ENCODE assay signal across 16 cellular contexts in genomic region chr6:80335061-80335660, GRCh38.
DNase-seq lines count a peak whose midpoint lies in the region; TF ChIP-seq lines count a peak whose summit lies in the region.
"Had no signal": no experiment of that assay in that cellular context is flagged by ENCODE, and none has a peak within 500 bp of the region (broad histone marks: within the 10 kb centered on the region; RNA-seq: fewer than 3 reads in every experiment).

No MANE protein-coding gene starts in this region.

- H3K23ac ChIP-seq in H9 (ENCODE audit: insufficient read length, low read depth, low read length) (no peak overlapping the region), mesenchymal stem cell (ENCODE audit: low read length in 2 of 2) (no peak overlapping the region)

- H4K91ac ChIP-seq in H9 (ENCODE audit: insufficient read length, low read depth, low read length), result no peak overlapping the region
- no peak overlapping the region for H4K91ac ChIP-seq in mesenchymal stem cell (ENCODE audit: low read length)

- H3K4me3 ChIP-seq in A673 (ENCODE audit: low read depth, low read length, poor library complexity, severe bottlenecking) (peak overlapping the region; percentile 42), cardiac fibroblast (replicated peaks in 1 of 2; ENCODE audit: low read depth in 2 of 2, low read length in 2 of 2) (peak overlapping the region; percentile 11 to 21), mesenchymal stem cell (ENCODE audit: insufficient read depth in 1 of 2, low read depth in 1 of 2, low read length in 2 of 2) (peak overlapping the region in 1 of 2 experiments; percentile 49)
- H3K4me3 ChIP-seq: BLaER1, lung, ovary had no signal

- H3T11ph ChIP-seq in H9 (ENCODE audit: low read length), result no peak overlapping the region

- no peak overlapping the region for H2BK15ac ChIP-seq in H9 (ENCODE audit: low read depth, low read length)
- H2BK15ac ChIP-seq in mesenchymal stem cell (ENCODE audit: low read depth, poor library complexity, severe bottlenecking), result no peak overlapping the region

- H2BK12ac ChIP-seq in H9 (ENCODE audit: insufficient read length, low read depth, low read length), result no peak overlapping the region
- H2BK12ac ChIP-seq in mesenchymal stem cell (ENCODE audit: low read length in 2 of 2), result no peak overlapping the region

- TF ChIP-seq CTCF in A673 (conservative IDR thresholded peaks at IDR 0.05; ENCODE audit: low read depth, low read length) (no peak), H9 (conservative IDR thresholded peaks at IDR 0.05) (no peak), cardiac fibroblast (IDR thresholded peaks at IDR 0.05; ENCODE audit: low read depth, low read length) (no peak)

- H3K79me2 ChIP-seq in H9 (ENCODE audit: insufficient read depth, low read length), result no peaks in the 10 kb centered on the region

- no peaks in the 10 kb centered on the region for H3K23me2 ChIP-seq in H9 (ENCODE audit: insufficient read length, low read depth, low read length, poor library complexity, severe bottlenecking)

- peak overlapping the region; percentile 61 for H3K27ac ChIP-seq in A673 (ENCODE audit: low read depth, low read length, poor library complexity, severe bottlenecking)
- no peak overlapping the region for H3K27ac ChIP-seq in H9 (ENCODE audit: insufficient read length, low read depth, low read length)
- no peak overlapping the region for H3K27ac ChIP-seq in mesenchymal stem cell (ENCODE audit: low read length, poor library complexity, severe bottlenecking)
- H3K27ac ChIP-seq: BLaER1, ovary had no signal

- no peaks in the 10 kb centered on the region for H4K20me1 ChIP-seq in H9 (ENCODE audit: control insufficient read depth, insufficient read depth, insufficient read length)
- H4K20me1 ChIP-seq: BLaER1 had no signal

- H3K36me3 Mint-ChIP-seq in H9 (ENCODE audit: insufficient read depth in 1 of 3, low read depth in 3 of 3), result no peaks in the 10 kb centered on the region

- DNase-seq in A673 (ENCODE audit: low spot score) (peak; percentile 62), H9 (no peak), cardiac fibroblast (ENCODE audit: low read depth in 2 of 2) (peak; percentile 29 to 30), mesenchymal stem cell (peak; percentile 45), NCI-H345 treated with DMSO at 0.1 percent for 48 hours (lab: John Stamatoyannopoulos, UW; ENCODE audit: unreplicated experiment) (no peak), HuH-7 (ENCODE audit: low spot score) (no peak), SW480 (ENCODE audit: low spot score) (no peak)
- no peak for DNase-seq in central memory CD4-positive, alpha-beta T cell
- DNase-seq: activated B cell treated with CpG ODN at 0.5 μM for 24 hours; EL; hypothalamus; NCI-H1092; ovary; stimulated activated CD8-positive, alpha-beta memory T cell treated with anti-CD3 and anti-CD28 coated beads, Interleukin-4, amount 100 ng/mL, for 48 hours had no signal

- H3K18ac ChIP-seq in H9 (ENCODE audit: insufficient read length, low read depth, low read length), result no peak overlapping the region
- H3K18ac ChIP-seq in mesenchymal stem cell (ENCODE audit: low read depth in 1 of 2, low read length in 2 of 2), result no peak overlapping the region

- H3K14ac ChIP-seq in H9 (ENCODE audit: insufficient read depth, low read length), result no peak overlapping the region
- no peak overlapping the region for H3K14ac ChIP-seq in mesenchymal stem cell (ENCODE audit: low read length in 2 of 2)

- H4K8ac ChIP-seq in H9 (replicated peaks; ENCODE audit: insufficient read length, low read depth, low read length) (no peak overlapping the region), mesenchymal stem cell (ENCODE audit: low read length) (no peak overlapping the region)

- no peaks in the 10 kb centered on the region for H3K9me3 Mint-ChIP-seq in H9
- H3K9me3 Mint-ChIP-seq: activated B cell treated with CpG ODN at 0.5 μM for 24 hours had no signal

- no CpG with 5 or more reads among the region's 6 CpGs for WGBS in H9 (ENCODE audit: extremely low coverage, insufficient read length, low lambda C conversion rate)
- WGBS in mesenchymal stem cell, result 50% methylated on average over 2 of the region's 6 CpGs

- H3K9ac ChIP-seq in H9 (ENCODE audit: extremely low read depth, insufficient read length, low read length), result no peak overlapping the region
- H3K9ac ChIP-seq in mesenchymal stem cell (ENCODE audit: low read length), result peak overlapping the region; percentile 58
- H3K9ac ChIP-seq: BLaER1 had no signal

- H3K4me2 ChIP-seq in H9 (ENCODE audit: insufficient read depth, insufficient read length, low read length), result peak overlapping the region; percentile 22
- H3K4me2 ChIP-seq in mesenchymal stem cell (ENCODE audit: low read length, poor library complexity, severe bottlenecking), result no peak overlapping the region
- H3K4me2 ChIP-seq: BLaER1 had no signal

- TSS peak; percentile 69 for BruUV-seq in A673 (replicated peaks; lab: Mats Ljungman, UMichigan)

- H3K4me3 Mint-ChIP-seq in H9, result peak overlapping the region in 1 of 2 experiments; percentile 24; a peak in 3 of 5 replicates
- H3K4me3 Mint-ChIP-seq: activated B cell treated with CpG ODN at 0.5 μM for 24 hours had no signal

- H2AK5ac ChIP-seq in H9 (ENCODE audit: insufficient read length, low read length) (no peak overlapping the region), mesenchymal stem cell (ENCODE audit: low read length, severe bottlenecking) (no peak overlapping the region)

- POLR2A ChIA-PET in A673 (lab: Charles Lee; ENCODE audit: low non-redundant PET), result no interaction called here

- H3K4me1 ChIP-seq in A673 (ENCODE audit: insufficient read depth, low read length, poor library complexity, severe bottlenecking) (peaks cover 26% of the 10 kb centered on the region), H9 (ENCODE audit: insufficient read depth, low read length) (peaks cover 8% of the 10 kb centered on the region), mesenchymal stem cell (ENCODE audit: control insufficient read depth, insufficient read depth, low read depth, low read length) (no peaks in the 10 kb centered on the region)
- H3K4me1 ChIP-seq: BLaER1 had no signal

- H2BK120ac ChIP-seq in H9 (ENCODE audit: low read depth, low read length, poor library complexity, severe bottlenecking), result no peak overlapping the region
- no peak overlapping the region for H2BK120ac ChIP-seq in mesenchymal stem cell (ENCODE audit: low read depth, low read length)

- H3K9me3 ChIP-seq in A673 (ENCODE audit: low read depth, low read length, poor library complexity, severe bottlenecking) (no peaks in the 10 kb centered on the region), H9 (ENCODE audit: control insufficient read depth, low read depth, low read length) (no peaks in the 10 kb centered on the region), mesenchymal stem cell (ENCODE audit: control insufficient read depth, low read length) (no peaks in the 10 kb centered on the region)
- H3K9me3 ChIP-seq: BLaER1, ovary had no signal

- H4K5ac ChIP-seq in H9 (ENCODE audit: insufficient read length, low read depth, low read length), result no peak overlapping the region

- CTCF ChIA-PET in A673 (lab: Charles Lee), result no interaction called here

- H3K79me1 ChIP-seq in H9 (ENCODE audit: insufficient read depth, low read depth, low read length, poor library complexity, severe bottlenecking) (no peaks in the 10 kb centered on the region), mesenchymal stem cell (replicated peaks; ENCODE audit: low read length, poor library complexity, severe bottlenecking) (no peaks in the 10 kb centered on the region)

- H3K4me1 Mint-ChIP-seq in H9, result peaks cover 62 to 71% of the 10 kb centered on the region in 2 experiments

- H3K56ac ChIP-seq in H9 (ENCODE audit: insufficient read length, low read depth, low read length), result no peak overlapping the region

- H2BK5ac ChIP-seq in H9 (ENCODE audit: insufficient read length, low read length) (no peak overlapping the region), mesenchymal stem cell (ENCODE audit: low read depth, low read length, poor library complexity, severe bottlenecking) (no peak overlapping the region)

- intact Hi-C loops in A673 (cut with micrococcal nuclease; ENCODE audit: unreplicated experiment), result no loop called here

- no peaks in the 10 kb centered on the region for H3K36me3 ChIP-seq in A673 (ENCODE audit: insufficient read depth, low read length, poor library complexity, severe bottlenecking)
- H3K36me3 ChIP-seq in mesenchymal stem cell (ENCODE audit: control insufficient read depth in 1 of 2, insufficient read depth in 2 of 2, low read depth in 1 of 2, low read length in 2 of 2), result no peaks in the 10 kb centered on the region
- H3K36me3 ChIP-seq: BLaER1, ovary had no signal

- H2AFZ ChIP-seq in H9 (ENCODE audit: low read length) (no peak overlapping the region), mesenchymal stem cell (ENCODE audit: low read depth, low read length) (no peak overlapping the region)

- H2BK20ac ChIP-seq in H9 (ENCODE audit: low read depth, low read length, poor library complexity, severe bottlenecking), result no peak overlapping the region

- H3K27me3 ChIP-seq in A673 (replicated peaks; ENCODE audit: insufficient read depth, low read depth, low read length, poor library complexity), result no peaks in the 10 kb centered on the region
- H3K27me3 ChIP-seq in H9 (ENCODE audit: insufficient read depth, low read length), result no peaks in the 10 kb centered on the region
- no peaks in the 10 kb centered on the region for H3K27me3 ChIP-seq in mesenchymal stem cell (ENCODE audit: control insufficient read depth in 1 of 2, insufficient read depth in 1 of 2, low read length in 2 of 2)
- H3K27me3 ChIP-seq: BLaER1, ovary had no signal

- no peaks in the 10 kb centered on the region for H3K27me3 Mint-ChIP-seq in H9 (ENCODE audit: low read depth)
- H3K27me3 Mint-ChIP-seq: activated B cell treated with CpG ODN at 0.5 μM for 24 hours had no signal

- H3K27ac Mint-ChIP-seq in H9, result peak overlapping the region in 2 of 3 experiments; percentile 77 to 95; a peak in 4 of 7 replicates
- H3K27ac Mint-ChIP-seq: activated B cell treated with CpG ODN at 0.5 μM for 24 hours had no signal

- H3K4ac ChIP-seq in H9 (ENCODE audit: low read depth, low read length) (no peak overlapping the region), mesenchymal stem cell (ENCODE audit: low read depth in 1 of 2, low read length in 2 of 2) (no peak overlapping the region)

Comparison
In these comparisons a context has a peak if more than half of its experiments do, and no peak if none do; other contexts are left out.
1. DNase-seq: peak in A673 (single experiment), cardiac fibroblast (2 of 2) and mesenchymal stem cell (single experiment); none in H9 (single experiment), NCI-H345 treated with DMSO at 0.1 percent for 48 hours (single experiment), HuH-7 (single experiment), central memory CD4-positive, alpha-beta T cell (single experiment) and SW480 (single experiment).